In the genomic region with DNA sequence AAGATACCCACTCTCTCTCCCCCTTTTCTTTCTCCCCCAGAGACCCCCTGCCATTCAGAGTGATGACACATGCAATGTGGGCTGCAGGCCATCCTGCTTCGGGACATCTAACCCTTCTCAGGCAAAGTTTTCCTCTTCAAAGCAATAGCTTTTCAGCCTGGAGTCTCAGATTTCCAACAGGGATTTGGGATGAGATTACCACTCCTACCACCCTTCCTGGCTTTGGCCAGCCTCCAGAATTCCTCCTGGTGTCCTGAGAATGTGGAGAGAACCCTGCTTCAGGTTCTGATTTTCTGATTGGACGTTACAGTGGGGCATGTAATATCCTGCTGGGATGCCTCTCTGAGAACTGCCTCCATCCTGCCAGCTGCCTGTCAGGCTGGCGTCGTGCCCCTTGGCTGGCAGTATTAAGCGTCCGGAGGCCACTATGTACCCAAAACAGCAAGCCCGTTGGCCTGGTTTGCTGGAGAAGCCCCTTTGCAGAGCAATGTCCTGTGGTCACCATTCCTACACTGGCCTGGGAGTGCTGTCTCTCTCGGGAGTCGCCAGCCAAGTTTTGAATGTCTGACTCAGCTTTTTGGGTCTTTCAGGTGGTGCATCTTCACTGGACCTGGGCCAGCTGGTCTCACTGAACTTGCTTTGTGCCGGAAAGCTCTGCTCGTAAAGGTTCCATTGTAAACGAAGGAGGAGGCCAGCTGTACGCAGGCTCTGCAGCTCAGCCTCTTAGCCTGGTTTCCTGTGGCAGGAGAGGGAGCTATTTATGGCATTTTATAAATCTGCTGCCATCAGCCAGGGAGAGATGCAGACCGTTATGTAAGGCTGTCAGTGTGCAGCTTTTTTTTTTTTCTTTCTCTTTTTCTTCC, we compare ENCODE assay signal across 7 cellular contexts. TPM values are rescaled to one million over a fixed set of nuclear protein-coding genes. Genes with fewer than 3 reads are reported as not detected.
DNase-seq lines count a peak whose midpoint lies in the region; ATAC-seq and FAIRE-seq lines count a peak whose summit lies in the region.

No MANE protein-coding gene starts in this region.

- no peaks in the 10 kb centered on the region for H3K9me3 ChIP-seq in thymus (ENCODE audit: control insufficient read depth)

- ATAC-seq in GM18868 (IDR thresholded peaks at IDR 0.05; ENCODE audit: unreplicated experiment) (peak; percentile 42), GM19351 (IDR thresholded peaks at IDR 0.05; ENCODE audit: unreplicated experiment) (no peak)

- H3K27me3 ChIP-seq in thymus (ENCODE audit: control insufficient read depth, insufficient read depth), result no peaks in the 10 kb centered on the region

- no peaks in the 10 kb centered on the region for H3K36me3 ChIP-seq in thymus (ENCODE audit: control insufficient read depth, insufficient read depth)

- no peak for FAIRE-seq in RCC 7860 (lab: Jason Lieb, UNC)

- 10% methylated on average over 14 of the region's 14 CpGs for WGBS in thymus

- peak overlapping the region; percentile 15 for H3K27ac ChIP-seq in thymus (ENCODE audit: low read depth)

- H3K4me3 ChIP-seq in thymus (ENCODE audit: low read length), result no peak overlapping the region

- peak; percentile 77 for DNase-seq in HS-27A (ENCODE audit: low read depth)
- peak; percentile 27 for DNase-seq in RCC 7860 (ENCODE audit: low spot score)
- peak; percentile 97 to 98 for DNase-seq in dermis microvascular lymphatic vessel endothelial cell (ENCODE audit: low read depth in 2 of 2)
- peak; percentile 95 to 97 for DNase-seq in lung microvascular endothelial cell (ENCODE audit: low read depth in 2 of 2)

- peaks cover 15% of the 10 kb centered on the region for H3K4me1 ChIP-seq in thymus (ENCODE audit: control insufficient read depth, insufficient read depth, low read length)

RNA-seq across cellular contexts. Expression of gene TRAK1, which starts 19.2 kb away (rescaled TPM):
- 33.0 and 35.0 TPM in 2 replicates for total RNA-seq in dermis microvascular lymphatic vessel endothelial cell
- total RNA-seq in lung microvascular endothelial cell, result 21.2 and 32.0 TPM in 2 replicates
- 20.1 TPM for polyA plus RNA-seq in thymus

Comparison
In these comparisons a context has a peak if more than half of its experiments do, and no peak if none do; other contexts are left out.
1. DNase-seq: peak in every context shown above with its lines; median percentile 98 in dermis microvascular lymphatic vessel endothelial cell; 96 in lung microvascular endothelial cell; 77 in HS-27A; 27 in RCC 7860.